Comparison of ENCODE assay signal across 8 cellular contexts in the genomic region with DNA sequence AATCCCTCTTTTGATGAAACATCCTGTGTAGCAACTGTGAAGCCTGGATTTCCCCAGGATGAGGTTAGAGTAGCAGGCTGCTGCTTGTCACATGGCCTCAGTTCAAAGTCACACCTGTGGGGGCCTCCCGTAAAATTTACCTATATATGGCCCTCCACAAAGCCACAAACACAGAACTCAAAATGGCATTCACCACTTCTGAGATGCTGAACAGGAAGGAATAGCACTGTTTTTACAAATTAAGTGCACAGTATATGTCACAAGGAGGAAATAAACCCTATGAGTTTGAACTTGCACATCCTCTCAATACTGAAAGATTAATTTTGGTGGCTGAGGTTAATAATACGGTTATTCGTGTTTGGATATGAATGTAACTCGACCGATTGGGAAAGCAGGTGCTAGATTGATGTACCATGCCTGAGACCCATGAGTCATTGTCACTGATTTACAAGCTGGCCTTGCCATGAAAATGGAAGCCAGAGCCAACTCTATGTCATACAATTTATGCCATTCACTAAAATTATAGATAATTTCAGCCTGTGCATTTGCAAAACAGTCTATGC.
DNase-seq lines count a peak whose midpoint lies in the region; ATAC-seq and TF ChIP-seq lines count a peak whose summit lies in the region.

No MANE protein-coding gene starts in this region.

- peaks cover 0 to 3% (median 0%) of the 10 kb centered on the region in 3 donors for H3K36me3 Mint-ChIP-seq in naive thymus-derived CD8-positive, alpha-beta T cell

- peaks cover 0 to 4% (median 0%) of the 10 kb centered on the region in 9 donors for H3K9me3 Mint-ChIP-seq in naive thymus-derived CD8-positive, alpha-beta T cell

- H3K27me3 ChIP-seq in ascending aorta, result no peaks in the 10 kb centered on the region

- H3K36me3 ChIP-seq in ascending aorta, result no peaks in the 10 kb centered on the region

- H3K27ac Mint-ChIP-seq in naive thymus-derived CD8-positive, alpha-beta T cell, result peak overlapping the region; percentile 79 to 98 (median 96)

- H3K4me1 ChIP-seq in ascending aorta, result peaks cover 0 to 5% of the 10 kb centered on the region in 2 donors

- H3K4me3 ChIP-seq in ascending aorta, result no peak overlapping the region

- POLR2A ChIA-PET in naive thymus-derived CD8-positive, alpha-beta T cell (lab: Charles Lee), result interaction anchor here (0.6 to 3.2 kb wide), 5 partner anchors 18 to 807 kb away, joined by 3 to 11 read pairs (median 5); a partner anchor contains a TSS

- intact Hi-C loops in ascending aorta (cut with DNase I), result no loop called here

- H3K4me3 Mint-ChIP-seq in naive thymus-derived CD8-positive, alpha-beta T cell, result peak overlapping the region; percentile 40 to 86 (median 78)

- H3K27me3 Mint-ChIP-seq in naive thymus-derived CD8-positive, alpha-beta T cell, result no peaks in the 10 kb centered on the region

- H3K27ac ChIP-seq in ascending aorta, result no peak overlapping the region

- peak; percentile 96 for ATAC-seq in GM19452 (IDR thresholded peaks at IDR 0.05; ENCODE audit: unreplicated experiment)
- peak; percentile 91 for ATAC-seq in HG03432 (IDR thresholded peaks at IDR 0.05; ENCODE audit: unreplicated experiment)
- ATAC-seq in naive thymus-derived CD8-positive, alpha-beta T cell, result peak; percentile 95 to 96

- H3K4me1 Mint-ChIP-seq in naive thymus-derived CD8-positive, alpha-beta T cell, result peaks cover 25 to 69% (median 63%) of the 10 kb centered on the region in 4 donors

- H3K9me3 ChIP-seq in ascending aorta, result no peaks in the 10 kb centered on the region

- TF ChIP-seq CTCF in ascending aorta (IDR thresholded peaks at IDR 0.05), result no peak

- DNase-seq in activated CD8-positive, alpha-beta memory T cell treated with anti-CD3 and anti-CD28 coated beads, Interleukin-2, amount 50 U/mL, for 24 hours (ENCODE audit: extremely low read depth), result peak; percentile 30
- peak; percentile 29 to 95 (median 84) for DNase-seq in naive thymus-derived CD8-positive, alpha-beta T cell
- no peak for DNase-seq in HUDEP-2 (lab: John Stamatoyannopoulos, UW; ENCODE audit: unreplicated experiment in 76 of 76)
- DNase-seq in NCI-H2196 (lab: John Stamatoyannopoulos, UW; ENCODE audit: unreplicated experiment), result no peak
- no peak for DNase-seq in DMS79 treated with DMSO at 0.1 percent for 48 hours (lab: John Stamatoyannopoulos, UW)
- DNase-seq in ascending aorta (ENCODE audit: low spot score in 2 of 2), result no peak

Comparison
In these comparisons a context has a peak if more than half of its experiments do, and no peak if none do; other contexts are left out.
1. DNase-seq: peak in activated CD8-positive, alpha-beta memory T cell treated with anti-CD3 and anti-CD28 coated beads, Interleukin-2, amount 50 U/mL, for 24 hours (single experiment) and naive thymus-derived CD8-positive, alpha-beta T cell (10 of 10); none in HUDEP-2 (0 of 76), NCI-H2196 (single experiment), DMS79 treated with DMSO at 0.1 percent for 48 hours (single experiment) and ascending aorta (0 of 2).
2. Peak in every context shown above with its lines, with median percentiles within 50 percentile points of each other: ATAC-seq.